Comparison of ENCODE assay signal across 20 cellular contexts in genomic region chr12:50699149-50699548, GRCh38.
A peak's percentile ranks its signal among the peaks of the same experiment; 100 is the strongest.
DNase-seq lines count a peak whose midpoint lies in the region; ATAC-seq, FAIRE-seq and TF ChIP-seq lines count a peak whose summit lies in the region.
"Had no signal": no experiment of that assay in that cellular context is flagged by ENCODE, and none has a peak within 500 bp of the region (broad histone marks: within the 10 kb centered on the region; RNA-seq: fewer than 3 reads in every experiment).

No MANE protein-coding gene starts in this region.

- H3K9me3 Mint-ChIP-seq in activated naive CD4-positive, alpha-beta T cell treated with anti-CD3 and anti-CD28 coated beads, Interleukin-2, amount 50 U/mL, for 72 hours, result no peaks in the 10 kb centered on the region
- H3K9me3 Mint-ChIP-seq in activated naive CD4-positive, alpha-beta T cell treated with anti-CD3 and anti-CD28 coated beads, Interleukin-2, amount 10 ng/mL, durations not matched to agents 7 days and 5 days, result no peaks in the 10 kb centered on the region
- H3K9me3 Mint-ChIP-seq: CD4-positive, alpha-beta T cell; IgD-negative memory B cell had no signal

- CTCF ChIA-PET in activated naive CD4-positive, alpha-beta T cell treated with anti-CD3 and anti-CD28 coated beads, Interleukin-2, amount 10 ng/mL, durations not matched to agents 7 days and 5 days (lab: Charles Lee), result interaction anchor here (1.0 to 1.2 kb wide), 2 partner anchors 14 to 195 kb away, joined by 4 read pairs; partner anchors contain the start of gene DIP2B

- H3K27ac ChIP-seq in liver (ENCODE audit: low read depth in 1 of 2, low read length in 2 of 2) (peak overlapping the region; percentile 50 to 60), small intestine (ENCODE audit: low read depth in 1 of 2, low read length in 1 of 2) (no peak overlapping the region)
- H3K27ac ChIP-seq: 22Rv1, A549, C4-2B, GM23248 had no signal

- no peak for ATAC-seq in activated naive CD4-positive, alpha-beta T cell treated with anti-CD3 and anti-CD28 coated beads, Interleukin-2, amount 50 U/mL, for 72 hours
- ATAC-seq in HG03095 (IDR thresholded peaks at IDR 0.05; ENCODE audit: unreplicated experiment), result no peak
- ATAC-seq in HG03175 (IDR thresholded peaks at IDR 0.05; ENCODE audit: unreplicated experiment), result no peak
- ATAC-seq: A549 had no signal

- 64% methylated on average over 1 of the region's 1 CpG for WGBS in liver
- WGBS in small intestine, 3 donors, result 83 to 100% (median 88%) methylated on average over 1 of the region's 1 CpG

- peaks cover 0 to 11% of the 10 kb centered on the region in 2 donors for H3K36me3 Mint-ChIP-seq in activated naive CD4-positive, alpha-beta T cell treated with anti-CD3 and anti-CD28 coated beads, Interleukin-2, amount 50 U/mL, for 72 hours
- H3K36me3 Mint-ChIP-seq in activated naive CD4-positive, alpha-beta T cell treated with anti-CD3 and anti-CD28 coated beads, Interleukin-2, amount 10 ng/mL, durations not matched to agents 7 days and 5 days, result peaks cover 42% of the 10 kb centered on the region

- no peak for FAIRE-seq in small intestine (lab: Jason Lieb, UNC)
- FAIRE-seq: A549, G401.6, GM12891 had no signal

- H3K9me3 ChIP-seq in liver (ENCODE audit: control insufficient read depth in 4 of 4, low read length in 3 of 4) (no peaks in the 10 kb centered on the region), small intestine (ENCODE audit: control insufficient read depth, low read depth) (no peaks in the 10 kb centered on the region)
- H3K9me3 ChIP-seq: A549, HAP-1 had no signal

- H3K4me1 ChIP-seq in liver (ENCODE audit: control insufficient read depth in 4 of 4, insufficient read depth in 4 of 4, low read length in 3 of 4) (peaks cover 2 to 12% (median 8%) of the 10 kb centered on the region in 4 donors), small intestine (ENCODE audit: control insufficient read depth in 2 of 2, insufficient read depth in 1 of 2, low read depth in 1 of 2, low read length in 1 of 2) (no peaks in the 10 kb centered on the region)
- H3K4me1 ChIP-seq: A549, HAP-1 had no signal

- no peaks in the 10 kb centered on the region for H3K4me1 Mint-ChIP-seq in activated naive CD4-positive, alpha-beta T cell treated with anti-CD3 and anti-CD28 coated beads, Interleukin-2, amount 10 ng/mL, durations not matched to agents 7 days and 5 days
- H3K4me1 Mint-ChIP-seq: IgD-negative memory B cell had no signal

- H3K36me3 ChIP-seq in liver (ENCODE audit: control insufficient read depth in 4 of 4, insufficient read depth in 3 of 4, low read depth in 1 of 4, low read length in 3 of 4) (peaks cover 7 to 67% (median 48%) of the 10 kb centered on the region in 4 donors), small intestine (ENCODE audit: control insufficient read depth in 2 of 2, insufficient read depth in 2 of 2, low read length in 2 of 2) (peaks cover 3 to 10% of the 10 kb centered on the region in 2 donors)

- no peak overlapping the region for H3K9ac ChIP-seq in liver (ENCODE audit: low read depth in 1 of 2, low read length in 2 of 2)
- H3K9ac ChIP-seq: GM23248 had no signal

- H3K4me3 Mint-ChIP-seq in activated naive CD4-positive, alpha-beta T cell treated with anti-CD3 and anti-CD28 coated beads, Interleukin-2, amount 10 ng/mL, durations not matched to agents 7 days and 5 days, result no peak overlapping the region
- H3K4me3 Mint-ChIP-seq: CD4-positive, alpha-beta T cell; IgD-negative memory B cell had no signal

- TF ChIP-seq RAD21 in liver (IDR thresholded peaks at IDR 0.05), result peak; percentile 21 to 23

- H3K27me3 ChIP-seq in liver (ENCODE audit: control insufficient read depth in 4 of 4, insufficient read depth in 4 of 4, low read length in 3 of 4) (no peaks in the 10 kb centered on the region), small intestine (ENCODE audit: control insufficient read depth in 2 of 2, insufficient read depth in 2 of 2, low read length in 2 of 2) (no peaks in the 10 kb centered on the region)

- H3K4me3 ChIP-seq in liver (ENCODE audit: low read depth in 1 of 3, low read length in 3 of 3) (no peak overlapping the region), small intestine (ENCODE audit: low read depth in 1 of 2, low read length in 2 of 2) (no peak overlapping the region)
- H3K4me3 ChIP-seq: A549, GM23248, HAP-1 had no signal

- no peaks in the 10 kb centered on the region for H3K27me3 Mint-ChIP-seq in activated naive CD4-positive, alpha-beta T cell treated with anti-CD3 and anti-CD28 coated beads, Interleukin-2, amount 10 ng/mL, durations not matched to agents 7 days and 5 days
- H3K27me3 Mint-ChIP-seq: CD4-positive, alpha-beta T cell; IgD-negative memory B cell had no signal

- no peak for TF ChIP-seq CTCF in liver (IDR thresholded peaks at IDR 0.05; ENCODE audit: low read depth, low read length, missing input control)

- DNase-seq in activated naive CD4-positive, alpha-beta T cell treated with anti-CD3 and anti-CD28 coated beads, Interleukin-2, amount 50 U/mL, for 72 hours (ENCODE audit: low spot score in 2 of 2), result no peak
- no peak for DNase-seq in activated naive CD4-positive, alpha-beta T cell treated with anti-CD3 and anti-CD28 coated beads, Interleukin-2, amount 10 ng/mL, durations not matched to agents 7 days and 5 days
- DNase-seq in small intestine, result peak; percentile 78
- no peak for DNase-seq in NCI-H1694 (lab: John Stamatoyannopoulos, UW)
- DNase-seq: AML-193; Calu3; CD4-positive, alpha-beta T cell; DMS 273 treated with DMSO at 0.1 percent for 48 hours; GM23248; KG1 had no signal

- H3K27ac Mint-ChIP-seq in activated naive CD4-positive, alpha-beta T cell treated with anti-CD3 and anti-CD28 coated beads, Interleukin-2, amount 50 U/mL, for 72 hours, result peak overlapping the region; percentile 2 to 7
- H3K27ac Mint-ChIP-seq in activated naive CD4-positive, alpha-beta T cell treated with anti-CD3 and anti-CD28 coated beads, Interleukin-2, amount 10 ng/mL, durations not matched to agents 7 days and 5 days, result no peak overlapping the region
- H3K27ac Mint-ChIP-seq: CD4-positive, alpha-beta T cell; IgD-negative memory B cell had no signal

TF ChIP-seq in liver, 16 proteins besides CTCF, POLR2A, EP300 and RAD21:
- TF ChIP-seq MAX (IDR thresholded peaks at IDR 0.05), result peak; percentile 34
- TF ChIP-seq REST (IDR thresholded peaks at IDR 0.05), result peak; percentile 21
- TF ChIP-seq FOXA2 (IDR thresholded peaks at IDR 0.05), result peak; percentile 41
- peak; percentile 51 for TF ChIP-seq NR2F2 (IDR thresholded peaks at IDR 0.05)
- TF ChIP-seq TAF1 (conservative IDR thresholded peaks at IDR 0.05), result no peak
- peak; percentile 92 to 93 for TF ChIP-seq RXRA (IDR thresholded peaks at IDR 0.05)
- TF ChIP-seq SP1 (IDR thresholded peaks at IDR 0.05), result peak; percentile 55
- peak; percentile 45 for TF ChIP-seq HNF4G (IDR thresholded peaks at IDR 0.05)
- no peak for TF ChIP-seq GABPA (IDR thresholded peaks at IDR 0.05 in 1 of 2, conservative IDR thresholded peaks at IDR 0.05 in 1 of 2)
- peak; percentile 45 for TF ChIP-seq JUND (IDR thresholded peaks at IDR 0.05)
- peak; percentile 86 to 91 for TF ChIP-seq HNF4A (conservative IDR thresholded peaks at IDR 0.05)
- TF ChIP-seq FOXA1 (IDR thresholded peaks at IDR 0.05), result no peak
TF ChIP-seq in liver: peak in this region for 9.

Comparison
In these comparisons a context has a peak if more than half of its experiments do, and no peak if none do; other contexts are left out.
1. H3K27ac ChIP-seq: peak in liver (2 of 2); none in small intestine (0 of 2).